10 cellular contexts compared by ENCODE assay signal in genomic region chr15:57377478-57377847, GRCh38. TPM values are rescaled to one million over a fixed set of nuclear protein-coding genes. Genes with fewer than 3 reads are reported as not detected.
DNase-seq lines count a peak whose midpoint lies in the region; ATAC-seq and TF ChIP-seq lines count a peak whose summit lies in the region.
"Had no signal": no experiment of that assay in that cellular context is flagged by ENCODE, and none has a peak within 500 bp of the region (broad histone marks: within the 10 kb centered on the region; RNA-seq: fewer than 3 reads in every experiment).

No MANE protein-coding gene starts in this region.

- H3K27me3 ChIP-seq in lower lobe of right lung (ENCODE audit: low read depth): peaks cover 16% of the 10 kb centered on the region
- no peaks in the 10 kb centered on the region for H3K27me3 ChIP-seq in aorta (ENCODE audit: control insufficient read depth in 1 of 2, insufficient read depth in 2 of 2, low read length in 1 of 2)

- DNase-seq in natural killer cell (no peak), chondrocyte (ENCODE audit: low spot score) (no peak), lower lobe of right lung (no peak), aorta (no peak), T-helper 9 cell (no peak), LoVo (ENCODE audit: low spot score) (no peak)
- no peak for DNase-seq in natural killer cell treated with Interleukin-12 subunit alpha and Interleukin-12 subunit beta and Interleukin-15 and Interleukin-18, amount 100 ng/mL, for 72 hours (ENCODE audit: low spot score)
- DNase-seq in activated T-helper 1 cell treated with anti-CD3 and anti-CD28 coated beads, Interleukin-12 subunit alpha, Interleukin-12 subunit beta, Interleukin-2, Interleukin-4 antibody, amounts not matched to agents 30 ng/mL and 10 ng/mL and 1 ng/mL, durations not matched to agents 14 hours and 24 hours and 36 hours (ENCODE audit: low spot score): no peak
- DNase-seq: CD8-positive, alpha-beta T cell had no signal

- H3K36me3 Mint-ChIP-seq in natural killer cell (no peaks in the 10 kb centered on the region), chondrocyte (ENCODE audit: low read depth) (no peaks in the 10 kb centered on the region)
- H3K36me3 Mint-ChIP-seq in natural killer cell treated with Interleukin-12 subunit alpha and Interleukin-12 subunit beta and Interleukin-15 and Interleukin-18, amount 100 ng/mL, for 72 hours: no peaks in the 10 kb centered on the region
- H3K36me3 Mint-ChIP-seq in activated T-helper 1 cell treated with anti-CD3 and anti-CD28 coated beads, Interleukin-12 subunit alpha, Interleukin-12 subunit beta, Interleukin-2, Interleukin-4 antibody, amounts not matched to agents 30 ng/mL and 10 ng/mL and 1 ng/mL, durations not matched to agents 14 hours and 24 hours and 36 hours (ENCODE audit: low read depth): no peaks in the 10 kb centered on the region
- H3K36me3 Mint-ChIP-seq: CD8-positive, alpha-beta T cell had no signal

- H3K27me3 Mint-ChIP-seq in natural killer cell (ENCODE audit: low read depth in 2 of 2) (peaks cover 48 to 62% of the 10 kb centered on the region in 2 donors), chondrocyte (ENCODE audit: low read depth) (peaks cover 5% of the 10 kb centered on the region)
- H3K27me3 Mint-ChIP-seq in natural killer cell treated with Interleukin-12 subunit alpha and Interleukin-12 subunit beta and Interleukin-15 and Interleukin-18, amount 100 ng/mL, for 72 hours: peaks cover 51 to 68% of the 10 kb centered on the region in 2 donors
- peaks cover 48% of the 10 kb centered on the region for H3K27me3 Mint-ChIP-seq in activated T-helper 1 cell treated with anti-CD3 and anti-CD28 coated beads, Interleukin-12 subunit alpha, Interleukin-12 subunit beta, Interleukin-2, Interleukin-4 antibody, amounts not matched to agents 30 ng/mL and 10 ng/mL and 1 ng/mL, durations not matched to agents 14 hours and 24 hours and 36 hours (ENCODE audit: insufficient read depth)

- peak overlapping the region; percentile 71 for H3K27ac ChIP-seq in lower lobe of right lung
- no peak overlapping the region for H3K27ac ChIP-seq in aorta (ENCODE audit: low read depth in 1 of 2, low read length in 2 of 2)
- H3K27ac ChIP-seq: KMS-11 had no signal

- H3K36me3 ChIP-seq in lower lobe of right lung (no peaks in the 10 kb centered on the region), aorta (ENCODE audit: control insufficient read depth in 1 of 2, insufficient read depth in 2 of 2, low read length in 1 of 2) (no peaks in the 10 kb centered on the region)

- H3K9me3 Mint-ChIP-seq in natural killer cell: no peaks in the 10 kb centered on the region
- H3K9me3 Mint-ChIP-seq in natural killer cell treated with Interleukin-12 subunit alpha and Interleukin-12 subunit beta and Interleukin-15 and Interleukin-18, amount 100 ng/mL, for 72 hours: no peaks in the 10 kb centered on the region
- no peaks in the 10 kb centered on the region for H3K9me3 Mint-ChIP-seq in chondrocyte (ENCODE audit: low read depth)
- no peaks in the 10 kb centered on the region for H3K9me3 Mint-ChIP-seq in activated T-helper 1 cell treated with anti-CD3 and anti-CD28 coated beads, Interleukin-12 subunit alpha, Interleukin-12 subunit beta, Interleukin-2, Interleukin-4 antibody, amounts not matched to agents 30 ng/mL and 10 ng/mL and 1 ng/mL, durations not matched to agents 14 hours and 24 hours and 36 hours
- H3K9me3 Mint-ChIP-seq: CD8-positive, alpha-beta T cell had no signal

- intact Hi-C loops in natural killer cell (cut with micrococcal nuclease) (no loop called here), lower lobe of right lung (cut with DNase I) (no loop called here), aorta (cut with DNase I) (loop anchor here in 1 of 2 donors (5.0 to 10.0 kb wide), 2 partner anchors 65 to 147 kb away; no protein-coding TSS in a partner anchor)
- intact Hi-C loops in activated T-helper 1 cell treated with anti-CD3 and anti-CD28 coated beads, Interleukin-12 subunit alpha, Interleukin-12 subunit beta, Interleukin-2, Interleukin-4 antibody, amounts not matched to agents 30 ng/mL and 10 ng/mL and 1 ng/mL, durations not matched to agents 14 hours and 24 hours and 36 hours (cut with micrococcal nuclease): no loop called here

- H3K4me1 ChIP-seq in lower lobe of right lung (peaks cover 27% of the 10 kb centered on the region), aorta (ENCODE audit: control insufficient read depth in 1 of 2, insufficient read depth in 2 of 2, low read length in 2 of 2) (peaks cover 0 to 2% of the 10 kb centered on the region in 2 donors)

- TF ChIP-seq CTCF in natural killer cell (IDR thresholded peaks at IDR 0.05) (no peak), chondrocyte (IDR thresholded peaks at IDR 0.05) (peak; percentile 21), lower lobe of right lung (IDR thresholded peaks at IDR 0.05) (no peak)

- peak overlapping the region; percentile 28 for H3K4me3 Mint-ChIP-seq in natural killer cell
- H3K4me3 Mint-ChIP-seq in natural killer cell treated with Interleukin-12 subunit alpha and Interleukin-12 subunit beta and Interleukin-15 and Interleukin-18, amount 100 ng/mL, for 72 hours: no peak overlapping the region
- peak overlapping the region; percentile 80 for H3K4me3 Mint-ChIP-seq in chondrocyte (ENCODE audit: unreplicated experiment)
- no peak overlapping the region for H3K4me3 Mint-ChIP-seq in activated T-helper 1 cell treated with anti-CD3 and anti-CD28 coated beads, Interleukin-12 subunit alpha, Interleukin-12 subunit beta, Interleukin-2, Interleukin-4 antibody, amounts not matched to agents 30 ng/mL and 10 ng/mL and 1 ng/mL, durations not matched to agents 14 hours and 24 hours and 36 hours

- WGBS in aorta, 2 donors: 10 to 15% methylated on average over 4 of the region's 4 CpGs

- H3K4me1 Mint-ChIP-seq in natural killer cell (peaks cover 0 to 5% of the 10 kb centered on the region in 2 donors), chondrocyte (ENCODE audit: low read depth) (peaks cover 9% of the 10 kb centered on the region)
- peaks cover 0 to 7% of the 10 kb centered on the region in 2 donors for H3K4me1 Mint-ChIP-seq in natural killer cell treated with Interleukin-12 subunit alpha and Interleukin-12 subunit beta and Interleukin-15 and Interleukin-18, amount 100 ng/mL, for 72 hours (ENCODE audit: low read depth in 2 of 2)
- no peaks in the 10 kb centered on the region for H3K4me1 Mint-ChIP-seq in activated T-helper 1 cell treated with anti-CD3 and anti-CD28 coated beads, Interleukin-12 subunit alpha, Interleukin-12 subunit beta, Interleukin-2, Interleukin-4 antibody, amounts not matched to agents 30 ng/mL and 10 ng/mL and 1 ng/mL, durations not matched to agents 14 hours and 24 hours and 36 hours (ENCODE audit: low read depth)

- H3K9me3 ChIP-seq in lower lobe of right lung (no peaks in the 10 kb centered on the region), aorta (ENCODE audit: control insufficient read depth, low read length) (no peaks in the 10 kb centered on the region)

- H3K4me3 ChIP-seq in lower lobe of right lung: peak overlapping the region; percentile 78
- peak overlapping the region; percentile 81 to 94 for H3K4me3 ChIP-seq in aorta (ENCODE audit: low read length in 2 of 2)

- no peak for ATAC-seq in natural killer cell
- ATAC-seq in natural killer cell treated with Interleukin-12 subunit alpha and Interleukin-12 subunit beta and Interleukin-15 and Interleukin-18, amount 100 ng/mL, for 72 hours: no peak
- ATAC-seq in lower lobe of right lung: peak in 1 of 2 donors; percentile 30
- no peak for ATAC-seq in aorta (ENCODE audit: low FRiP score)
- ATAC-seq: CD8-positive, alpha-beta T cell had no signal

- H3K27ac Mint-ChIP-seq in natural killer cell: no peak overlapping the region
- no peak overlapping the region for H3K27ac Mint-ChIP-seq in natural killer cell treated with Interleukin-12 subunit alpha and Interleukin-12 subunit beta and Interleukin-15 and Interleukin-18, amount 100 ng/mL, for 72 hours
- H3K27ac Mint-ChIP-seq in chondrocyte (ENCODE audit: unreplicated experiment): no peak overlapping the region
- no peak overlapping the region for H3K27ac Mint-ChIP-seq in activated T-helper 1 cell treated with anti-CD3 and anti-CD28 coated beads, Interleukin-12 subunit alpha, Interleukin-12 subunit beta, Interleukin-2, Interleukin-4 antibody, amounts not matched to agents 30 ng/mL and 10 ng/mL and 1 ng/mL, durations not matched to agents 14 hours and 24 hours and 36 hours
- H3K27ac Mint-ChIP-seq: CD8-positive, alpha-beta T cell had no signal

RNA-seq across cellular contexts. Expression of gene CGNL1, which starts 1.2 kb away (rescaled TPM):
- total RNA-seq in natural killer cell (not detected), chondrocyte (4.6 to 7.2 TPM (median 7.1 TPM) in 3 replicates), lower lobe of right lung (46.0 TPM), aorta (10 to 100 TPM; 19.4 to 46.3 TPM)
- not detected for total RNA-seq in natural killer cell treated with Interleukin-12 subunit alpha and Interleukin-12 subunit beta and Interleukin-15 and Interleukin-18, amount 100 ng/mL, for 72 hours
- polyA plus RNA-seq in aorta: 1 to 10 TPM; 4.1 to 5.4 TPM
- not detected in 2 replicates for total RNA-seq in activated T-helper 1 cell treated with anti-CD3 and anti-CD28 coated beads, Interleukin-12 subunit alpha, Interleukin-12 subunit beta, Interleukin-2, Interleukin-4 antibody, amounts not matched to agents 30 ng/mL and 10 ng/mL and 1 ng/mL, durations not matched to agents 14 hours and 24 hours and 36 hours
- total RNA-seq: CD8-positive, alpha-beta T cell had no signal

Comparison
In these comparisons a context has a peak if more than half of its experiments do, and no peak if none do; other contexts are left out.
1. H3K4me3 Mint-ChIP-seq: peak in natural killer cell (single experiment) and chondrocyte (single experiment); none in natural killer cell treated with Interleukin-12 subunit alpha and Interleukin-12 subunit beta and Interleukin-15 and Interleukin-18, amount 100 ng/mL, for 72 hours (single experiment) and activated T-helper 1 cell treated with anti-CD3 and anti-CD28 coated beads, Interleukin-12 subunit alpha, Interleukin-12 subunit beta, Interleukin-2, Interleukin-4 antibody, amounts not matched to agents 30 ng/mL and 10 ng/mL and 1 ng/mL, durations not matched to agents 14 hours and 24 hours and 36 hours (single experiment).